ENCODE assay signal across 9 cellular contexts in the genomic region with DNA sequence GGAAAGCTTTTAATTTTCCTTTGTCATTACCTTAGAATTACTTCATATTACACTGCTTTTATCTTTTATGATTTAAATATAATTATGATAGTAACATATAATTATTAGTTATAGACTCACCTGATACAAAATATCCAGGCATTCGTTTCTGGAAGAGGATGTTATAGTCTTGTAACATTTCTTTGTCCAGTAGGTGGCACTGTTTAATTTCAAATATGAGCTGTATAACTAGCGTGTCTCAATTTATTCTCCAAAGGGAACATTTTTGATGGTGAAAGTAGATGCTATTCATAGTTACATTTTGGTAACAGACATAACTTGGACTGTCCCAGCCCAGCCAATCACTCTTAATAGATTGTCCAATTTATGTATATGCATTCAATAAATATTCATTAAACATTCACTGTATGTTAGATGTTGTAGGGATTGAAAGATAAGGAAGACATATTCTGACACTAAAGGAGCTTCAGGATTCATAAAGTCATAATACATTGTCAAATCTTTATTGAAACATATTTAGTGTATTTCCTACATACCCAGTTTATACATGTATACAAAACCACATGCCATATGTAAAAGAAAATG. TPM values are rescaled to one million over a fixed set of nuclear protein-coding genes. Genes with fewer than 3 reads are reported as not detected.
A peak's percentile ranks its signal among the peaks of the same experiment; 100 is the strongest.
DNase-seq lines count a peak whose midpoint lies in the region; ATAC-seq and TF ChIP-seq lines count a peak whose summit lies in the region.
"Had no signal": no experiment of that assay in that cellular context is flagged by ENCODE, and none has a peak within 500 bp of the region (broad histone marks: within the 10 kb centered on the region; RNA-seq: fewer than 3 reads in every experiment).

No MANE protein-coding gene starts in this region.

- no peak overlapping the region for H3K9ac ChIP-seq in HCT116 (ENCODE audit: low read length)
- no peak overlapping the region for H3K9ac ChIP-seq in parathyroid adenoma
- H3K9ac ChIP-seq: BLaER1 had no signal

- no peak overlapping the region for H3K4me2 ChIP-seq in HCT116 (ENCODE audit: low read length)
- no peak overlapping the region for H3K4me2 ChIP-seq in parathyroid adenoma (ENCODE audit: low read length)
- H3K4me2 ChIP-seq: BLaER1 had no signal

- no peak overlapping the region for H3K27ac ChIP-seq in HCT116 (ENCODE audit: low read depth, low read length)
- no peak overlapping the region for H3K27ac ChIP-seq in parathyroid adenoma
- H3K27ac ChIP-seq: BLaER1 had no signal

- peak; percentile 36 to 59 (median 42); a peak in 3 of 6 replicates for TF ChIP-seq CTCF in HCT116 (IDR thresholded peaks at IDR 0.05 in 2 of 3, conservative IDR thresholded peaks at IDR 0.05 in 1 of 3; ENCODE audit: borderline replicate concordance in 1 of 3, insufficient read depth in 1 of 3, low read depth in 2 of 3, low read length in 2 of 3)
- peak; percentile 34 for TF ChIP-seq CTCF in foreskin fibroblast (IDR thresholded peaks at IDR 0.05; ENCODE audit: low read depth, low read length)
- peak; percentile 56 for TF ChIP-seq CTCF in parathyroid adenoma (IDR thresholded peaks at IDR 0.05)

- H3K36me3 ChIP-seq in HCT116 (ENCODE audit: control insufficient read depth in 1 of 2, insufficient read depth in 2 of 2, low read length in 2 of 2) (no peaks in the 10 kb centered on the region), parathyroid adenoma (ENCODE audit: control insufficient read depth, insufficient read depth, low read length) (no peaks in the 10 kb centered on the region)
- H3K36me3 ChIP-seq: BLaER1 had no signal

- TF ChIP-seq POLR2A in HCT116 (IDR thresholded peaks at IDR 0.05; ENCODE audit: borderline replicate concordance, extremely low read depth, insufficient read depth, insufficient read length), result no peak

- no peaks in the 10 kb centered on the region for H3K9me2 ChIP-seq in HCT116 (ENCODE audit: insufficient read depth)

- H3K4me1 ChIP-seq in HCT116 (ENCODE audit: control insufficient read depth in 1 of 2, insufficient read depth in 2 of 2, low read length in 2 of 2), result peaks cover 0 to 7% of the 10 kb centered on the region in 2 experiments; a peak in 2 of 4 replicates
- H3K4me1 ChIP-seq in parathyroid adenoma, result no peaks in the 10 kb centered on the region
- H3K4me1 ChIP-seq: BLaER1 had no signal

- CTCF ChIA-PET in HCT116 (lab: Charles Lee), result interaction anchor here (0.6 to 2.2 kb wide), 24 partner anchors 9 to 1383 kb away, joined by 3 to 12 read pairs (median 4); no protein-coding TSS in a partner anchor

- DNase-seq in NCI-H1436 (lab: John Stamatoyannopoulos, UW) (peak; percentile 51), NCI-H1436 treated with DMSO at 0.1 percent for 48 hours (lab: John Stamatoyannopoulos, UW) (no peak), HCT116 (ENCODE audit: low read depth, low spot score) (peak; percentile 40), MV-4-11 (lab: John Stamatoyannopoulos, UW) (peak; percentile 35), T-helper 17 cell (no peak), foreskin fibroblast (peak; percentile 33 to 78)
- no peak for DNase-seq in activated T-cell treated with anti-CD3 and anti-CD28 coated beads, Interleukin-2, amount 50 U/mL, for 48 hours

- no peaks in the 10 kb centered on the region for H3K27me3 ChIP-seq in HCT116 (ENCODE audit: insufficient read depth, low read length)
- no peaks in the 10 kb centered on the region for H3K27me3 ChIP-seq in parathyroid adenoma (ENCODE audit: control insufficient read depth, insufficient read depth, low read length)
- H3K27me3 ChIP-seq: BLaER1 had no signal

- ATAC-seq in HCT116 (peak; percentile 72), T-helper 17 cell (peak; percentile 63)

- peaks cover 2% of the 10 kb centered on the region for H3K4me1 Mint-ChIP-seq in T-helper 17 cell

- H3K79me2 ChIP-seq in HCT116 (ENCODE audit: insufficient read depth, low read length) (no peaks in the 10 kb centered on the region), parathyroid adenoma (no peaks in the 10 kb centered on the region)

- no peaks in the 10 kb centered on the region for H4K20me1 ChIP-seq in HCT116 (ENCODE audit: insufficient read depth)
- H4K20me1 ChIP-seq: BLaER1 had no signal

- intact Hi-C loops in HCT116 (cut with micrococcal nuclease), result loop anchor here (2.0 to 5.0 kb wide), 2 partner anchors 157 to 768 kb away; no protein-coding TSS in a partner anchor

- H3K36me3 Mint-ChIP-seq in T-helper 17 cell (ENCODE audit: low read depth), result no peaks in the 10 kb centered on the region

- peak; percentile 76 for TF ChIP-seq RAD21 in HCT116 (IDR thresholded peaks at IDR 0.05; ENCODE audit: low read depth)

- H3K4me3 Mint-ChIP-seq in T-helper 17 cell, result no peak overlapping the region

- RAD21 ChIA-PET in HCT116 (lab: Charles Lee; ENCODE audit: low non-redundant PET in 1 of 2, low total read pairs in 2 of 2, uncharacterized antibody in 2 of 2, unreplicated experiment in 2 of 2), result interaction anchor here in 1 of 2 experiments (0.7 to 1.3 kb wide), 2 partner anchors 158 to 1696 kb away, joined by 3 to 9 read pairs; no protein-coding TSS in a partner anchor

- POLR2A ChIA-PET in HCT116 (lab: Charles Lee), result no interaction called here

- H2AFZ ChIP-seq in HCT116 (ENCODE audit: low read depth, low read length, poor library complexity, severe bottlenecking), result no peak overlapping the region
- no peak overlapping the region for H2AFZ ChIP-seq in parathyroid adenoma

- H3K9me3 ChIP-seq in HCT116 (ENCODE audit: control insufficient read depth in 1 of 2, insufficient read depth in 1 of 2, low read depth in 1 of 2, low read length in 2 of 2) (no peaks in the 10 kb centered on the region), T-helper 17 cell (ENCODE audit: control insufficient read depth, low read length, poor library complexity, severe bottlenecking) (no peaks in the 10 kb centered on the region), parathyroid adenoma (ENCODE audit: control insufficient read depth, low read length) (no peaks in the 10 kb centered on the region)
- H3K9me3 ChIP-seq: BLaER1 had no signal

- H3K4me3 ChIP-seq in HCT116 (replicated peaks in 1 of 2; ENCODE audit: low read depth in 1 of 2, low read length in 2 of 2) (no peak overlapping the region), foreskin fibroblast (ENCODE audit: low read depth in 1 of 2, low read length in 2 of 2) (no peak overlapping the region), parathyroid adenoma (ENCODE audit: low read depth, low read length) (no peak overlapping the region)
- H3K4me3 ChIP-seq: BLaER1 had no signal

- H3K27ac Mint-ChIP-seq in T-helper 17 cell, result no peak overlapping the region

- BruUV-seq in HCT116 (replicated peaks; lab: Mats Ljungman, UMichigan), result no TSS peak

- H3K27me3 Mint-ChIP-seq in T-helper 17 cell, result no peaks in the 10 kb centered on the region

TF ChIP-seq in HCT116, 20 proteins besides CTCF, POLR2A, EP300 and RAD21 (continues in another document):
- TF ChIP-seq ELF1 (IDR thresholded peaks at IDR 0.05; ENCODE audit: borderline replicate concordance, low read depth), result no peak
- no peak for TF ChIP-seq EZH2phosphoT487 (IDR thresholded peaks at IDR 0.05; ENCODE audit: borderline replicate concordance)
- TF ChIP-seq, protein P1, sequence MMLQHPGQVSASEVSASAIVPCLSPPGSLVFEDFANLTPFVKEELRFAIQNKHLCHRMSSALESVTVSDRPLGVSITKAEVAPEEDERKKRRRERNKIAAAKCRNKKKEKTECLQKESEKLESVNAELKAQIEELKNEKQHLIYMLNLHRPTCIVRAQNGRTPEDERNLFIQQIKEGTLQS (IDR thresholded peaks at IDR 0.05), result no peak
- TF ChIP-seq EZH2 (IDR thresholded peaks at IDR 0.05), result no peak
- TF ChIP-seq CBX3 (IDR thresholded peaks at IDR 0.05; ENCODE audit: low read depth), result no peak
- no peak; the same call in 1 of the 2 replicates for TF ChIP-seq SIN3A (IDR thresholded peaks at IDR 0.05; ENCODE audit: low read depth)
- TF ChIP-seq FOSL1 (IDR thresholded peaks at IDR 0.05; ENCODE audit: low read depth), result no peak
- TF ChIP-seq, protein P2, sequence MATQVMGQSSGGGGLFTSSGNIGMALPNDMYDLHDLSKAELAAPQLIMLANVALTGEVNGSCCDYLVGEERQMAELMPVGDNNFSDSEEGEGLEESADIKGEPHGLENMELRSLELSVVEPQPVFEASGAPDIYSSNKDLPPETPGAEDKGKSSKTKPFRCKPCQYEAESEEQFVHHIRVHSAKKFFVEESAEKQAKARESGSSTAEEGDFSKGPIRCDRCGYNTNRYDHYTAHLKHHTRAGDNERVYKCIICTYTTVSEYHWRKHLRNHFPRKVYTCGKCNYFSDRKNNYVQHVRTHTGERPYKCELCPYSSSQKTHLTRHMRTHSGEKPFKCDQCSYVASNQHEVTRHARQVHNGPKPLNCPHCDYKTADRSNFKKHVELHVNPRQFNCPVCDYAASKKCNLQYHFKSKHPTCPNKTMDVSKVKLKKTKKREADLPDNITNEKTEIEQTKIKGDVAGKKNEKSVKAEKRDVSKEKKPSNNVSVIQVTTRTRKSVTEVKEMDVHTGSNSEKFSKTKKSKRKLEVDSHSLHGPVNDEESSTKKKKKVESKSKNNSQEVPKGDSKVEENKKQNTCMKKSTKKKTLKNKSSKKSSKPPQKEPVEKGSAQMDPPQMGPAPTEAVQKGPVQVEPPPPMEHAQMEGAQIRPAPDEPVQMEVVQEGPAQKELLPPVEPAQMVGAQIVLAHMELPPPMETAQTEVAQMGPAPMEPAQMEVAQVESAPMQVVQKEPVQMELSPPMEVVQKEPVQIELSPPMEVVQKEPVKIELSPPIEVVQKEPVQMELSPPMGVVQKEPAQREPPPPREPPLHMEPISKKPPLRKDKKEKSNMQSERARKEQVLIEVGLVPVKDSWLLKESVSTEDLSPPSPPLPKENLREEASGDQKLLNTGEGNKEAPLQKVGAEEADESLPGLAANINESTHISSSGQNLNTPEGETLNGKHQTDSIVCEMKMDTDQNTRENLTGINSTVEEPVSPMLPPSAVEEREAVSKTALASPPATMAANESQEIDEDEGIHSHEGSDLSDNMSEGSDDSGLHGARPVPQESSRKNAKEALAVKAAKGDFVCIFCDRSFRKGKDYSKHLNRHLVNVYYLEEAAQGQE (IDR thresholded peaks at IDR 0.05; ENCODE audit: low read depth), result no peak
- TF ChIP-seq, protein P3, sequence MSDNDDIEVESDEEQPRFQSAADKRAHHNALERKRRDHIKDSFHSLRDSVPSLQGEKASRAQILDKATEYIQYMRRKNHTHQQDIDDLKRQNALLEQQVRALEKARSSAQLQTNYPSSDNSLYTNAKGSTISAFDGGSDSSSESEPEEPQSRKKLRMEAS (IDR thresholded peaks at IDR 0.05), result no peak
- TF ChIP-seq SP1 (IDR thresholded peaks at IDR 0.05; ENCODE audit: low read depth), result no peak
- TF ChIP-seq TCF7L2 (IDR thresholded peaks at IDR 0.05; ENCODE audit: borderline replicate concordance, extremely low read depth, insufficient read depth, insufficient read length), result no peak
- no peak for TF ChIP-seq EGR1 (IDR thresholded peaks at IDR 0.05; ENCODE audit: low read depth)
- TF ChIP-seq SRF (IDR thresholded peaks at IDR 0.05; ENCODE audit: low read depth), result no peak

RNA-seq across cellular contexts. Expression of a gene that starts 19.2 kb away (rescaled TPM):
- 0.20 TPM for total RNA-seq in HCT116 (2021; ENCODE audit: unreplicated experiment)
- 0.15 and 0.26 TPM in 2 replicates for polyA plus RNA-seq in HCT116 (2012)
- not detected for total RNA-seq in T-helper 17 cell

Comparison
In these comparisons a context has a peak if more than half of its experiments do, and no peak if none do; other contexts are left out.
1. DNase-seq: peak in NCI-H1436 (single experiment), HCT116 (single experiment), MV-4-11 (single experiment) and foreskin fibroblast (2 of 2); none in NCI-H1436 treated with DMSO at 0.1 percent for 48 hours (single experiment), T-helper 17 cell (0 of 3) and activated T-cell treated with anti-CD3 and anti-CD28 coated beads, Interleukin-2, amount 50 U/mL, for 48 hours (0 of 2).
2. Peak in every context shown above with its lines, with median percentiles within 50 percentile points of each other: CTCF ChIP-seq.